In the genomic region with DNA sequence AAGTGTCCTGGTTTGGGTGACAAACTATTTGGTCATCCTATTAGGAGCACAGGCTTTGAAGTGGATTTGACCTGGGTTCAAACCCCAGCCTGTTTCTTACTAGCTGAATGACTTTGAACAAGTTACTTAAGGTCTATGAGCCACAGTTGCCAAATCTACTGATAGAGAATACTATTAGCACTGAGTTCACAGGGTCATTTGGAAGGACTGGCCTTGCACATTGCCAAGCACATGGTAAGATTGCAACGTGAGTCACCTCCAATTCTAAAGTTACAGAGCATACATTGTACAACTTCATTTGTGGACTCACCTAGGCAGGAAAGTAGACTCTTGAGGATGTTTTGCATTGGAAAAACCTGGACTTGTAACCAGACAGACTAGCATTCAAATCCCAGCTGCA, we compare ENCODE assay signal across 16 cellular contexts. TPM values are rescaled to one million over a fixed set of nuclear protein-coding genes. Genes with fewer than 3 reads are reported as not detected.
DNase-seq lines count a peak whose midpoint lies in the region; ATAC-seq, FAIRE-seq and TF ChIP-seq lines count a peak whose summit lies in the region.
"Had no signal": no experiment of that assay in that cellular context is flagged by ENCODE, and none has a peak within 500 bp of the region (broad histone marks: within the 10 kb centered on the region; RNA-seq: fewer than 3 reads in every experiment).

No MANE protein-coding gene starts in this region.

- DNase-seq in GM03348 (ENCODE audit: low spot score): peak; percentile 9
- peak; percentile 49 for DNase-seq in NCI-H69 (lab: John Stamatoyannopoulos, UW)
- DNase-seq in fibroblast of gingiva (ENCODE audit: low read depth): peak; percentile 21
- no peak for DNase-seq in omental fat pad (ENCODE audit: low spot score)
- no peak for DNase-seq in H54 (ENCODE audit: insufficient read length, low spot score)
- DNase-seq in HEK293T (ENCODE audit: extremely low spot score): no peak
- DNase-seq: activated CD8-positive, alpha-beta memory T cell treated with anti-CD3 and anti-CD28 coated beads for 24 hours; activated naive CD4-positive, alpha-beta T cell treated with anti-CD3 and anti-CD28 coated beads for 36 hours; kidney glomerular epithelial cell; NCI-H2171 treated with DMSO at 0.1 percent for 48 hours; stimulated activated CD4-positive, alpha-beta T cell treated with anti-CD3 and anti-CD28 coated beads, Interleukin-12 subunit alpha, Interleukin-12 subunit beta, amount 100 ng/mL, for 4 hours; tibial artery had no signal

- ATAC-seq in omental fat pad (ENCODE audit: low FRiP score): peak; percentile 71
- ATAC-seq in GM18511 (IDR thresholded peaks at IDR 0.05; ENCODE audit: unreplicated experiment): no peak
- ATAC-seq in GM18907 (IDR thresholded peaks at IDR 0.05; ENCODE audit: unreplicated experiment): no peak
- ATAC-seq: Panc1 had no signal

- CTCF ChIA-PET in HEK293T (lab: Yijun Ruan, JAX): interaction anchor here (1.0 kb wide), 1 partner anchor 102 kb away, joined by 3 read pairs; no protein-coding TSS in a partner anchor

- FAIRE-seq in H54 (lab: Jason Lieb, UNC): no peak
- FAIRE-seq: colon had no signal

- POLR2A ChIA-PET in HEK293T (lab: Yijun Ruan, JAX): no interaction called here

- TF ChIP-seq CTCF in omental fat pad (IDR thresholded peaks at IDR 0.05): no peak

- no peak for TF ChIP-seq POLR2A in H54 (IDR thresholded peaks at IDR 0.05; ENCODE audit: low read depth, low read length)

TF ChIP-seq in HEK293T, 16 proteins besides CTCF, POLR2A, EP300 and RAD21:
- TF ChIP-seq LEF1 (IDR thresholded peaks at IDR 0.05; ENCODE audit: borderline replicate concordance) (no peak), BHLHE40 (IDR thresholded peaks at IDR 0.05; ENCODE audit: borderline replicate concordance) (no peak), ARNT (IDR thresholded peaks at IDR 0.05) (no peak), ELF4 (IDR thresholded peaks at IDR 0.05) (no peak)

RNA-seq across cellular contexts. Expression of gene MFAP3, which starts 38.9 kb away (rescaled TPM):
- 10 to 100 TPM; 33.1 to 99.6 (median 43.1) TPM for total RNA-seq in omental fat pad

RNA-seq across cellular contexts. Expression of gene FAM114A2, which starts 39.0 kb away (rescaled TPM):
- 10 to 100 TPM; 13.2 to 21.1 (median 17.8) TPM for total RNA-seq in omental fat pad

Comparison
In these comparisons a context has a peak if more than half of its experiments do, and no peak if none do; other contexts are left out.
1. DNase-seq: peak in GM03348 (single experiment), NCI-H69 (single experiment) and fibroblast of gingiva (single experiment); none in omental fat pad (single experiment), H54 (single experiment) and HEK293T (single experiment).